ENCODE assay signal across 8 cellular contexts in genomic region chrX:15686818-15687685, GRCh38. TPM values are rescaled to one million over a fixed set of nuclear protein-coding genes. Genes with fewer than 3 reads are reported as not detected.
DNase-seq lines count a peak whose midpoint lies in the region; ATAC-seq lines count a peak whose summit lies in the region.

No MANE protein-coding gene starts in this region.

- ATAC-seq in HG02840 (IDR thresholded peaks at IDR 0.05; ENCODE audit: low FRiP score, unreplicated experiment) (peak; percentile 72), left lobe of liver (peak; percentile 92)

- DNase-seq in NCI-H2029 (lab: John Stamatoyannopoulos, UW): peak; percentile 26
- no peak for DNase-seq in NCI-H2029 treated with DMSO at 0.1 percent for 48 hours (lab: John Stamatoyannopoulos, UW)
- DNase-seq in NCI-H2107 (lab: John Stamatoyannopoulos, UW): peak; percentile 37
- peak; percentile 33 for DNase-seq in activated CD4-positive, CD25-positive, alpha-beta regulatory T cell treated with anti-CD3 and anti-CD28 coated beads, Interleukin-2, amount 50 U/mL, for 16 hours (ENCODE audit: low read depth, low spot score)
- DNase-seq in central memory CD4-positive, alpha-beta T cell: peak; percentile 69
- no peak for DNase-seq in left lobe of liver (ENCODE audit: low spot score)
- peak; percentile 19 to 33 for DNase-seq in stimulated activated CD8-positive, alpha-beta memory T cell treated with anti-CD3 and anti-CD28 coated beads, Interleukin-4, amount 100 ng/mL, for 1 hour (ENCODE audit: low read depth in 2 of 2, low spot score in 1 of 2)

RNA-seq across cellular contexts. Expression of gene CLTRN, which starts 22.4 kb away (rescaled TPM):
- 9.6 TPM for total RNA-seq in left lobe of liver

RNA-seq across cellular contexts. Expression of gene CA5B, which starts 51.0 kb away (rescaled TPM):
- 1.3 TPM for total RNA-seq in left lobe of liver

Comparison
In these comparisons a context has a peak if more than half of its experiments do, and no peak if none do; other contexts are left out.
1. DNase-seq: peak in NCI-H2029 (single experiment), NCI-H2107 (single experiment), activated CD4-positive, CD25-positive, alpha-beta regulatory T cell treated with anti-CD3 and anti-CD28 coated beads, Interleukin-2, amount 50 U/mL, for 16 hours (single experiment), central memory CD4-positive, alpha-beta T cell (single experiment) and stimulated activated CD8-positive, alpha-beta memory T cell treated with anti-CD3 and anti-CD28 coated beads, Interleukin-4, amount 100 ng/mL, for 1 hour (2 of 2); none in NCI-H2029 treated with DMSO at 0.1 percent for 48 hours (single experiment) and left lobe of liver (single experiment).